ENCODE assay signal across 20 cellular contexts in the genomic region with DNA sequence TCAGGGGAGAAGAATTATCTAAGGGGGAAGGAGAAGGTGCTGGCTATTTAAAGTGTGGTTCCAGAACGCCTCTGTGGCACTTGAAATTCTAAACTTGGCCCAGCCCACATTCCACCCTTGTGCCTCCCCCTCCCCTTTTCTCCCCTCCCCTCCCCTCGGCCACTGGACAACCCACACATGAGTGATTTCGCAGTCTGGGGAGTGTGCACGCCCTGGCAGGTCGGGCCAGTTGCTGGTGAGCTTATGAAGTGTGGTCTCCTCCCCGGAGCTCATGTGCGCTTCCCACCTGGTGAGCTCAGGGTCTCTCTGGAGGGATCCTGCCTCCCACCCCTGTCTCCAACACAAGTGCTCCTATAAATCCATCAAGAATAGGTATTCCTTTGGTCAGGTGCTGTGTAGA. TPM values are rescaled to one million over a fixed set of nuclear protein-coding genes. Genes with fewer than 3 reads are reported as not detected.
A peak's percentile ranks its signal among the peaks of the same experiment; 100 is the strongest.
DNase-seq lines count a peak whose midpoint lies in the region; ATAC-seq and TF ChIP-seq lines count a peak whose summit lies in the region.
"Had no signal": no experiment of that assay in that cellular context is flagged by ENCODE, and none has a peak within 500 bp of the region (broad histone marks: within the 10 kb centered on the region; RNA-seq: fewer than 3 reads in every experiment).

Gene SLC6A13, minus strand, starts transcription at position 20 of the 400 bp plus-strand sequence. CDS start 2,784 bp downstream, outside the sequence.

- no peak within 1 kb of the TSS for H3K4me2 ChIP-seq in mammary epithelial cell (ENCODE audit: insufficient read depth, low read depth, low read length)
- H3K4me2 ChIP-seq: GM23338 had no signal

- H3K27me3 ChIP-seq in mammary epithelial cell (ENCODE audit: insufficient read depth, low read length): peaks cover 6% of the 10 kb centered on the region
- H3K27me3 ChIP-seq in heart right ventricle: peaks cover 0 to 11% (median 2%) of the 10 kb centered on the region in 7 donors
- peaks cover 10% of the 10 kb centered on the region for H3K27me3 ChIP-seq in upper lobe of right lung

- H3K9me3 ChIP-seq in mammary epithelial cell (replicated peaks; ENCODE audit: insufficient read depth, low read length) (no peaks in the 10 kb centered on the region), heart right ventricle (no peaks in the 10 kb centered on the region), upper lobe of right lung (no peaks in the 10 kb centered on the region)
- H3K9me3 ChIP-seq: gastrocnemius medialis had no signal

- no peaks in the 10 kb centered on the region for H4K20me1 ChIP-seq in mammary epithelial cell (ENCODE audit: insufficient read depth, low read length)

- no peak within 1 kb of the TSS for H3K9ac ChIP-seq in mammary epithelial cell (ENCODE audit: insufficient read depth, low read length)

- dilution Hi-C loops in mammary epithelial cell (cut with HindIII; ENCODE audit: low sequenced_read_pairs): no loop called here

- ATAC-seq in heart right ventricle: peak in 7 of 8 donors; percentile 16 to 61 (median 46)
- ATAC-seq in upper lobe of right lung: peak; percentile 95
- no peak for ATAC-seq in GM21423 (IDR thresholded peaks at IDR 0.05; ENCODE audit: unreplicated experiment)
- ATAC-seq in GM19397 (IDR thresholded peaks at IDR 0.05; ENCODE audit: unreplicated experiment): no peak
- ATAC-seq: gastrocnemius medialis had no signal

- CTCF ChIA-PET in mammary epithelial cell (lab: Charles Lee; ENCODE audit: low non-redundant PET): no interaction called here
- CTCF ChIA-PET in MCF 10A (lab: Yijun Ruan, JAX): no interaction called here

- H3K4me1 ChIP-seq in mammary epithelial cell (ENCODE audit: insufficient read depth, low read length) (no peaks in the 10 kb centered on the region), heart right ventricle (peaks cover 0 to 15% (median 7%) of the 10 kb centered on the region in 9 donors), upper lobe of right lung (no peaks in the 10 kb centered on the region)
- H3K4me1 ChIP-seq: gastrocnemius medialis had no signal

- H3K27ac Mint-ChIP-seq in MCF 10A (ENCODE audit: low read depth, unreplicated experiment): no peak within 1 kb of the TSS
- H3K27ac Mint-ChIP-seq: activated B cell treated with CpG ODN at 0.5 μM for 24 hours; activated naive CD4-positive, alpha-beta T cell treated with anti-CD3 and anti-CD28 coated beads, Interleukin-2, amount 50 U/mL, for 24 hours; CD14-positive monocyte; GM23338 had no signal

- H3K4me1 Mint-ChIP-seq in MCF 10A (ENCODE audit: insufficient read depth, unreplicated experiment): peaks cover 5% of the 10 kb centered on the region
- H3K4me1 Mint-ChIP-seq: activated B cell treated with CpG ODN at 0.5 μM for 24 hours had no signal

- H3K4me3 ChIP-seq in mammary epithelial cell (replicated peaks in 1 of 3; ENCODE audit: insufficient read depth in 1 of 3, low read depth in 2 of 3, low read length in 3 of 3) (no peak within 1 kb of the TSS), heart right ventricle (no peak within 1 kb of the TSS), upper lobe of right lung (no peak within 1 kb of the TSS)
- H3K4me3 ChIP-seq: gastrocnemius medialis, GM23338, skin epidermis had no signal

- no peaks in the 10 kb centered on the region for H3K79me2 ChIP-seq in mammary epithelial cell (ENCODE audit: insufficient read depth, low read length)

- H3K27me3 Mint-ChIP-seq in MCF 10A (ENCODE audit: insufficient read depth, unreplicated experiment): peaks cover 48% of the 10 kb centered on the region

- intact Hi-C loops in mammary epithelial cell (cut with micrococcal nuclease) (no loop called here), MCF 10A (cut with micrococcal nuclease) (no loop called here), heart right ventricle (cut with DNase I) (no loop called here), upper lobe of right lung (cut with DNase I) (no loop called here)

- H3K27ac ChIP-seq in mammary epithelial cell (ENCODE audit: insufficient read depth, low read depth, low read length) (no peak within 1 kb of the TSS), heart right ventricle (no peak within 1 kb of the TSS), upper lobe of right lung (no peak within 1 kb of the TSS)
- H3K27ac ChIP-seq: gastrocnemius medialis, skin epidermis had no signal

- H3K36me3 Mint-ChIP-seq in MCF 10A (ENCODE audit: insufficient read depth, unreplicated experiment): no peaks in the 10 kb centered on the region
- H3K36me3 Mint-ChIP-seq: activated naive CD4-positive, alpha-beta T cell treated with anti-CD3 and anti-CD28 coated beads, Interleukin-2, amount 50 U/mL, for 24 hours; CD14-positive monocyte had no signal

- BruUV-seq in mammary epithelial cell (replicated peaks; lab: Mats Ljungman, UMichigan) (no TSS peak), MCF 10A (replicated peaks; lab: Mats Ljungman, UMichigan) (no TSS peak)

- H3K36me3 ChIP-seq in mammary epithelial cell (ENCODE audit: insufficient read depth, low read length) (no peaks in the 10 kb centered on the region), heart right ventricle (no peaks in the 10 kb centered on the region), upper lobe of right lung (no peaks in the 10 kb centered on the region)
- H3K36me3 ChIP-seq: gastrocnemius medialis had no signal

- in situ Hi-C loops in mammary epithelial cell (cut with MboI; ENCODE audit: low sequenced_read_pairs in 2 of 2): no loop called here

- no peak within 1 kb of the TSS for H2AFZ ChIP-seq in mammary epithelial cell (ENCODE audit: low read depth, low read length)
- H2AFZ ChIP-seq: GM23338 had no signal

- WGBS in mammary epithelial cell (ENCODE audit: low coverage, missing lambda C conversion rate): 11% methylated on average over 5 of the region's 7 CpGs
- 32 to 42% methylated on average over 7 of the region's 7 CpGs for WGBS in heart right ventricle, 2 donors

- TF ChIP-seq CTCF in mammary epithelial cell (conservative IDR thresholded peaks at IDR 0.05 in 1 of 2, IDR thresholded peaks at IDR 0.05 in 1 of 2; ENCODE audit: extremely low read depth in 1 of 2, insufficient read depth in 1 of 2, low read depth in 1 of 2, low read length in 2 of 2) (no peak), MCF 10A (IDR thresholded peaks at IDR 0.05; ENCODE audit: unreplicated experiment) (no peak), heart right ventricle (IDR thresholded peaks at IDR 0.05) (no peak), upper lobe of right lung (IDR thresholded peaks at IDR 0.05) (no peak)

- DNase-seq in mammary epithelial cell (peak; percentile 3), MCF 10A (ENCODE audit: unreplicated experiment) (no peak), heart right ventricle (no peak), myocyte (ENCODE audit: low read depth) (peak; percentile 71), upper lobe of right lung (peak; percentile 77), AG08396 (ENCODE audit: low spot score) (no peak)
- DNase-seq: activated B cell treated with CpG ODN at 0.5 μM for 24 hours; central memory CD4-positive, alpha-beta T cell; gastrocnemius medialis; MM.1S; NCI-H2081; NCI-H774; stimulated activated naive CD4-positive, alpha-beta T cell had no signal

- H3K9me3 Mint-ChIP-seq in MCF 10A (ENCODE audit: unreplicated experiment): no peaks in the 10 kb centered on the region
- H3K9me3 Mint-ChIP-seq: activated B cell treated with CpG ODN at 0.5 μM for 24 hours; activated naive CD4-positive, alpha-beta T cell treated with anti-CD3 and anti-CD28 coated beads, Interleukin-2, amount 50 U/mL, for 24 hours; CD14-positive monocyte; GM23338 had no signal

- POLR2A ChIA-PET in MCF 10A (lab: Yijun Ruan, JAX): interaction anchor here (1.0 to 1.7 kb wide), 3 partner anchors 10 to 126 kb away, joined by 3 to 5 read pairs (median 3); partner anchors contain the start of gene KDM5A

- no peak within 1 kb of the TSS for H3K4me3 Mint-ChIP-seq in MCF 10A (ENCODE audit: unreplicated experiment)
- H3K4me3 Mint-ChIP-seq: activated B cell treated with CpG ODN at 0.5 μM for 24 hours; activated naive CD4-positive, alpha-beta T cell treated with anti-CD3 and anti-CD28 coated beads, Interleukin-2, amount 50 U/mL, for 24 hours; GM23338 had no signal

RNA-seq across cellular contexts. Expression of gene SLC6A13, which starts in this region (rescaled TPM):
- total RNA-seq in mammary epithelial cell: under 1 TPM; 0.49 to 0.50 TPM
- not detected for polyA plus RNA-seq in mammary epithelial cell
- polyA minus RNA-seq in mammary epithelial cell: not detected
- 0.72 and 1.3 TPM in 2 replicates for total RNA-seq in MCF 10A (2022)
- 1 to 10 TPM; 1.5 to 6.1 (median 3.2) TPM for total RNA-seq in heart right ventricle
- 1 to 10 TPM in 1 of 2 donors, under 1 TPM in 1; 0.87 to 5.6 TPM for polyA plus RNA-seq in heart right ventricle
- total RNA-seq in myocyte: 0.51 and 0.94 TPM in 2 replicates
- polyA plus RNA-seq in myocyte (2012): 3.0 TPM
- total RNA-seq in upper lobe of right lung: 3.9 TPM
- total RNA-seq: GM23338, HT1080 had no signal
- polyA plus RNA-seq: CD14-positive monocyte, GM23338 had no signal

Comparison
In these comparisons a context has a peak if more than half of its experiments do, and no peak if none do; other contexts are left out.
1. Peak in DNase-seq in mammary epithelial cell; RNA of the gene not detected or under 1 TPM.
2. DNase-seq: peak in myocyte (single experiment) and upper lobe of right lung (single experiment); none in MCF 10A (single experiment), heart right ventricle (0 of 2) and AG08396 (single experiment).
3. ATAC-seq: peak in heart right ventricle (7 of 8) and upper lobe of right lung (single experiment); none in GM21423 (single experiment) and GM19397 (single experiment).